ENCODE assay signal across 8 cellular contexts in the genomic region with DNA sequence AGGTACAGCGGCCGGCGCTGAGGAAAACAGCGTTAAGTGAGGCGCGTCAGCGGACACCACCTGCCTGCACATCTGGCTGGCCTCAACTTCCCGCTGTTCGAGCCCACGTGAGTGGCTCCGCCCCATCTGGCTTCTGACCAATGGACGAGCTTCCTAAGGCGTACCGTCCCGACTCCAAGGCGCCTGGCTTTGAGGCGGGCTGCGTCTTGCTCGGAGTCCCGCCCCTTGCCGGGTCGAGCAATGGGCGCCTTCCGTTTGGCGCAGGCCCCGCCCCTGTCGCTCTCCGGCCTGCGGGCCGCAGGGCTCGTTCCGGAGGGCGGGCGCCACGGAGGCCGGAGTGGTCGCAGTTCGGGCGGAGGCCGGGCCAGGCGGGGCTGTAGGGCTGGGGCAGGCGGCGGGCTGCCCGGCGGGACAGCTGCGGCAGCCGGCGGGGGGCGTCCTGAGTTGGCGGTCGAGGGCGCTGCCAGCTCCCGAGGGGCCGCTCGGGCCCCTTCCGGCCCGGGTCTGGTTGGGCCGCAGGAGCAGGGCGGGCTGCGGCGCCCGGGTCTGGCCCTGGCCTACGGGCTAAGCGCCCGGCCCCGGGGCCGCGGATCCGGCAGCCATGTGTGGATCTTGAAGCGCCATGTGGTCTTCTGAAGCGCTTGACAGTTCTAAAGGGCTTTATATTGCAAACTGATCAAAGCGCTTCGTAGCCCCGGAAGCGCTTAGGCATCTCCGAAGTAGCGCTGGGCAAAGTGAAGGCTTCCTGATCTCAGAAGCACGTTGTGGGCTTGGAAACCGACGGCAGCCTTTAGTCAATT. TPM values are rescaled to one million over a fixed set of nuclear protein-coding genes. Genes with fewer than 3 reads are reported as not detected.
DNase-seq lines count a peak whose midpoint lies in the region; TF ChIP-seq lines count a peak whose summit lies in the region.

A gene with protein sequence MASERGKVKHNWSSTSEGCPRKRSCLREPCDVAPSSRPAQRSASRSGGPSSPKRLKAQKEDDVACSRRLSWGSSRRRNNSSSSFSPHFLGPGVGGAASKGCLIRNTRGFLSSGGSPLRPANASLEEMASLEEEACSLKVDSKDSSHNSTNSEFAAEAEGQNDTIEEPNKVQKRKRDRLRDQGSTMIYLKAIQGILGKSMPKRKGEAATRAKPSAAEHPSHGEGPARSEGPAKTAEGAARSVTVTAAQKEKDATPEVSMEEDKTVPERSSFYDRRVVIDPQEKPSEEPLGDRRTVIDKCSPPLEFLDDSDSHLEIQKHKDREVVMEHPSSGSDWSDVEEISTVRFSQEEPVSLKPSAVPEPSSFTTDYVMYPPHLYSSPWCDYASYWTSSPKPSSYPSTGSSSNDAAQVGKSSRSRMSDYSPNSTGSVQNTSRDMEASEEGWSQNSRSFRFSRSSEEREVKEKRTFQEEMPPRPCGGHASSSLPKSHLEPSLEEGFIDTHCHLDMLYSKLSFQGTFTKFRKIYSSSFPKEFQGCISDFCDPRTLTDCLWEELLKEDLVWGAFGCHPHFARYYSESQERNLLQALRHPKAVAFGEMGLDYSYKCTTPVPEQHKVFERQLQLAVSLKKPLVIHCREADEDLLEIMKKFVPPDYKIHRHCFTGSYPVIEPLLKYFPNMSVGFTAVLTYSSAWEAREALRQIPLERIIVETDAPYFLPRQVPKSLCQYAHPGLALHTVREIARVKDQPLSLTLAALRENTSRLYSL (plus strand): TSS at position 276 of the 800 bp plus-strand sequence. CDS start 742 bp downstream, outside the sequence.

- H3K9me3 ChIP-seq in SJSA1 (replicated peaks) = no peaks in the 10 kb centered on the region
- H3K9me3 ChIP-seq in neuron (ENCODE audit: low read length) = peaks cover 2% of the 10 kb centered on the region

- peaks cover 26% of the 10 kb centered on the region for H3K4me1 ChIP-seq in SJSA1 (replicated peaks)
- H3K4me1 ChIP-seq in neuron (ENCODE audit: insufficient read depth, low read length) = peaks cover 19% of the 10 kb centered on the region

- H3K36me3 ChIP-seq in SJSA1 (peaks cover 38% of the 10 kb centered on the region), neuron (ENCODE audit: insufficient read depth, low read length) (peaks cover 17% of the 10 kb centered on the region)

- TF ChIP-seq CTCF in HFF-Myc (IDR thresholded peaks at IDR 0.05; ENCODE audit: low read depth, low read length, missing control alignments) = no peak

- peak within 1 kb of the TSS; percentile 64 for H3K27ac ChIP-seq in SJSA1

- DNase-seq in GM04503 (ENCODE audit: low read depth) (peak; percentile 65), HFF-Myc (ENCODE audit: extremely low read depth, low read depth) (peak; percentile 93), MV-4-11 (lab: John Stamatoyannopoulos, UW) (peak; percentile 97), SJSA1 (ENCODE audit: low read depth in 1 of 2, low spot score in 2 of 2) (peak; percentile 86 to 93), foreskin melanocyte (peak; percentile 90), stromal cell of bone marrow (ENCODE audit: low read depth) (peak; percentile 93)
- DNase-seq in activated gamma-delta T cell treated with anti-CD3 and anti-CD28 coated beads, Interleukin-2, amount 50 U/mL, for 16 hours (ENCODE audit: low read depth) = peak; percentile 89

- H2AFZ ChIP-seq in neuron (ENCODE audit: low read depth, low read length) = peak within 1 kb of the TSS; percentile 80

- H3K27me3 ChIP-seq in SJSA1 (replicated peaks) = no peaks in the 10 kb centered on the region
- H3K27me3 ChIP-seq in neuron (ENCODE audit: insufficient read depth, low read length) = no peaks in the 10 kb centered on the region

- H3K4me3 ChIP-seq in HFF-Myc (replicated peaks; ENCODE audit: low read depth, low read length) = peak within 1 kb of the TSS; percentile 91
- H3K4me3 ChIP-seq in SJSA1 = peak within 1 kb of the TSS; percentile 86
- H3K4me3 ChIP-seq in neuron (ENCODE audit: low read length) = peak within 1 kb of the TSS; percentile 63

RNA-seq across cellular contexts. Expression of the gene that starts here (rescaled TPM):
- total RNA-seq in SJSA1 (2014; rRNA removed; shearing (Covaris generic)) = 6.7 and 7.8 TPM in 2 replicates

Comparison
In these comparisons a context has a peak if more than half of its experiments do, and no peak if none do; other contexts are left out.
1. Peak in every context shown above with its lines: DNase-seq, H3K4me3 ChIP-seq and H3K27ac ChIP-seq.